In the genomic region with DNA sequence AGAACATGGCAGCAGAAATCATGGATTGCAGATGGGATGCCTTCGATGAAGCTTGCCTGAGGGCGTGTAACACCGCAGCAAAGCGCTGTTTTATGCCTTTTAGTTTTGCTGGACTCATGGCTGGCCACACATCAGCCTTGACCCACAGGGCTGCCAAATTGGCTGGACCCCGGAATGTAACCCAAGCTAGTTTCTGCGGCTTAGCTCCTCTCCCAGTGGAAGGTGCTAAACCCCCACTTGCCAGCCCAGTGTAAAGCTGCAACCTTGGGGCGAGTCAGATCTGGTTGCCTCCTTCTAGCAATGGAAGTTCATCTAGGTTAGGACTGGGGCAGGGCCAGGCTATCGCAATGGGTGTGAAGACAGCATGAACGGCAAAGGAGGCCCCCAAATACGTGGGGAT, we compare ENCODE assay signal across 24 cellular contexts. TPM values are rescaled to one million over a fixed set of nuclear protein-coding genes. Genes with fewer than 3 reads are reported as not detected.
DNase-seq lines count a peak whose midpoint lies in the region; ATAC-seq and TF ChIP-seq lines count a peak whose summit lies in the region.
"Had no signal": no experiment of that assay in that cellular context is flagged by ENCODE, and none has a peak within 500 bp of the region (broad histone marks: within the 10 kb centered on the region; RNA-seq: fewer than 3 reads in every experiment).

No MANE protein-coding gene starts in this region.

- no peak overlapping the region for H3K4me3 Mint-ChIP-seq in CD14-positive monocyte
- H3K4me3 Mint-ChIP-seq in glutamatergic neuron (ENCODE audit: unreplicated experiment), result no peak overlapping the region
- H3K4me3 Mint-ChIP-seq: CD4-positive, CD25-positive, alpha-beta regulatory T cell had no signal

- H3K36me3 Mint-ChIP-seq in CD14-positive monocyte (no peaks in the 10 kb centered on the region), glutamatergic neuron (ENCODE audit: unreplicated experiment) (no peaks in the 10 kb centered on the region)
- H3K36me3 Mint-ChIP-seq: CD4-positive, CD25-positive, alpha-beta regulatory T cell had no signal

- H3K27ac Mint-ChIP-seq in CD14-positive monocyte (no peak overlapping the region), glutamatergic neuron (ENCODE audit: unreplicated experiment) (no peak overlapping the region)
- H3K27ac Mint-ChIP-seq: CD4-positive, CD25-positive, alpha-beta regulatory T cell had no signal

- no peaks in the 10 kb centered on the region for H3K4me1 ChIP-seq in left lung
- H3K4me1 ChIP-seq: Peyer's patch had no signal

- intact Hi-C loops in CD14-positive monocyte (cut with micrococcal nuclease), result no loop called here
- intact Hi-C loops in left lung (cut with DNase I), result no loop called here
- intact Hi-C loops in sciatic nerve (cut with DNase I), result no loop called here

- H3K9me3 ChIP-seq in left lung, result no peaks in the 10 kb centered on the region
- H3K9me3 ChIP-seq: Peyer's patch had no signal

- no peaks in the 10 kb centered on the region for H3K36me3 ChIP-seq in left lung
- H3K36me3 ChIP-seq: Peyer's patch had no signal

- H3K9me3 Mint-ChIP-seq in CD14-positive monocyte (peaks cover 0 to 8% (median 0%) of the 10 kb centered on the region in 7 donors), glutamatergic neuron (ENCODE audit: unreplicated experiment) (peaks cover 7% of the 10 kb centered on the region)

- H3K4me3 ChIP-seq in left lung, result no peak overlapping the region
- H3K4me3 ChIP-seq: K562, Peyer's patch had no signal

- no peak overlapping the region for H3K27ac ChIP-seq in left lung
- H3K27ac ChIP-seq: Peyer's patch had no signal

- H3K4me1 Mint-ChIP-seq in CD14-positive monocyte (no peaks in the 10 kb centered on the region), glutamatergic neuron (ENCODE audit: low read depth, unreplicated experiment) (no peaks in the 10 kb centered on the region)
- H3K4me1 Mint-ChIP-seq: CD4-positive, CD25-positive, alpha-beta regulatory T cell had no signal

- H3K27me3 Mint-ChIP-seq in CD14-positive monocyte (ENCODE audit: low read depth in 3 of 3), result peaks cover 0 to 7% (median 5%) of the 10 kb centered on the region in 3 donors
- peaks cover 4% of the 10 kb centered on the region for H3K27me3 Mint-ChIP-seq in glutamatergic neuron (ENCODE audit: unreplicated experiment)
- H3K27me3 Mint-ChIP-seq: CD4-positive, CD25-positive, alpha-beta regulatory T cell had no signal

- peaks cover 0 to 35% of the 10 kb centered on the region in 2 donors for H3K27me3 ChIP-seq in left lung
- H3K27me3 ChIP-seq: Peyer's patch had no signal

- DNase-seq in activated effector memory CD4-positive, alpha-beta T cell treated with anti-CD3 and anti-CD28 coated beads, Interleukin-2, amount 50 U/mL, for 16 hours, result peak; percentile 58
- no peak for DNase-seq in activated effector memory CD4-positive, alpha-beta T cell treated with Interleukin-2 at 50 U/mL for 16 hours
- DNase-seq in CD14-positive monocyte (ENCODE audit: low spot score), result peak; percentile 22
- peak; percentile 13 to 22 for DNase-seq in left lung
- DNase-seq in sciatic nerve (ENCODE audit: low spot score), result peak; percentile 36
- no peak for DNase-seq in glutamatergic neuron
- DNase-seq: 8988T; CD4-positive, CD25-positive, alpha-beta regulatory T cell; DMS153; GDM1; NCI-H1092 treated with DMSO at 0.1 percent for 48 hours; NCI-H1694; NCI-H2081 treated with DMSO at 0.1 percent for 48 hours; NCI-H510A; NCI-H748 treated with DMSO at 0.1 percent for 48 hours; NK-92 treated with Interleukin-12 subunit alpha and Interleukin-12 subunit beta, amount 100 ng/mL, for 24 hours; SHP77 had no signal

- TF ChIP-seq CTCF in CD14-positive monocyte (IDR thresholded peaks at IDR 0.05) (no peak), left lung (IDR thresholded peaks at IDR 0.05) (no peak), glutamatergic neuron (IDR thresholded peaks at IDR 0.05; ENCODE audit: partially characterized antibody, unreplicated experiment) (no peak)

- ATAC-seq in left lung (no peak), sciatic nerve (peak; percentile 8), GM18907 (IDR thresholded peaks at IDR 0.05; ENCODE audit: unreplicated experiment) (no peak), GM21529 (IDR thresholded peaks at IDR 0.05; ENCODE audit: unreplicated experiment) (no peak)

RNA-seq across cellular contexts. Expression of a gene that starts 38.3 kb away (rescaled TPM):
- polyA plus RNA-seq in CD14-positive monocyte, result not detected
- total RNA-seq in left lung, result 10 to 100 TPM; 15.9 to 47.1 TPM
- 154 TPM for total RNA-seq in sciatic nerve
- 0.22 TPM for total RNA-seq in glutamatergic neuron (ENCODE audit: unreplicated experiment)
- polyA plus RNA-seq: CD4-positive, CD25-positive, alpha-beta regulatory T cell had no signal

RNA-seq across cellular contexts. Expression of a gene that starts 39.3 kb away (rescaled TPM):
- polyA plus RNA-seq in CD14-positive monocyte, result not detected
- total RNA-seq in left lung (not detected), sciatic nerve (not detected), glutamatergic neuron (ENCODE audit: unreplicated experiment) (not detected)
- total RNA-seq: CD4-positive, CD25-positive, alpha-beta regulatory T cell; Daoy; H1; K562; Peyer's patch had no signal
- polyA plus RNA-seq: AG04450; CD4-positive, CD25-positive, alpha-beta regulatory T cell; H1; K562 had no signal

Comparison
In these comparisons a context has a peak if more than half of its experiments do, and no peak if none do; other contexts are left out.
1. DNase-seq: peak in activated effector memory CD4-positive, alpha-beta T cell treated with anti-CD3 and anti-CD28 coated beads, Interleukin-2, amount 50 U/mL, for 16 hours (single experiment), CD14-positive monocyte (single experiment), left lung (2 of 2) and sciatic nerve (single experiment); none in activated effector memory CD4-positive, alpha-beta T cell treated with Interleukin-2 at 50 U/mL for 16 hours (single experiment) and glutamatergic neuron (single experiment).
2. RNA of a gene that starts 38.3 kb away (total RNA-seq): 154 TPM in sciatic nerve (single experiment) and 15.9 to 47.1 TPM in left lung; 0.22 TPM in glutamatergic neuron (single experiment); every median in the first group is over 10 times any median in the second.